In the genomic region with DNA sequence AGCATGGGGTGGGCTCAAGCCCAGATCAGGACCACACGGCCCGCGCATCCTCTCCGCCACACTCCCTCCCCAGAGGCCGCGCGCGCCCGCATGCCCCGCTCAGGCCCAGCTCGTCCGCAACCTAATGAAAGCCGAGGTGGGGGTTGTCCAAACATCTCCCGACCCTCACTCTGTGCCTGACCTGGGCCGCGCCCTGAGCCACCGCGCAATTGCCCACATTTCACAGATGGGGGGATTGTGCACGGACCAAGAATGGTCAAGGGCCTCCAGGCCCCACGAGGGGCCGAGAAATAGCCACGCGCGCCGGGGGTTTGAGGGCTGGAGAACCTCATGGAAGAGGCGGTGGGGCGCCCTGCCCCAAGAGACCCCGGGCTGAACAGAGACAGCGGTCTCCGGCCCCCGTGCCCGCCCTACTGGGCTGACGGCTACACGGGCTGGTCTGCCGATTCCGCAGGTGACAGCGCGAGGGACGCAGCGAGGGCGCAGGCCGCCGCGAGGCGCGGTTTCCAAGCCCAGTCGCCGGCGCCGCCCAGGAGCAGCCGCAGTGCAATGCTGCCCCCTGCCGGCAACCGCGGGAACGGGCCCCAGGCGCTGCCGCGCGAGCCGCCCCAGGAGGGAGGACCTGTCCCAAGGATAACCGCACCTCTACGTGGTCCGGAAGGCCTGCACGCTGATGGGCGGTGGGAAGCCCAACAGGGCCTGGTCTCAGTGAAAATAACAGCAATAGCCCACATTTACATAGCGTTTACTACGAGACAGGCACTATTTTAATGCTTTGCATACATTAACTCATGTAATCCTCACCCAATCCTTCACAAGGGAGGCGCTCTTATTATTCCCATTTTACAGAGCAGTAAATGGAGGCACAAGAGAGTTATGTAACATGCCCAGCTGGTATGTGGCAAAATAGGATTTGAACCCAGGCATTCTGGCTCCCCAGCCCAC, we compare ENCODE assay signal across 9 cellular contexts. TPM values are rescaled to one million over a fixed set of nuclear protein-coding genes. Genes with fewer than 3 reads are reported as not detected.
DNase-seq lines count a peak whose midpoint lies in the region; ATAC-seq and TF ChIP-seq lines count a peak whose summit lies in the region.
"Had no signal": no experiment of that assay in that cellular context is flagged by ENCODE, and none has a peak within 500 bp of the region (broad histone marks: within the 10 kb centered on the region; RNA-seq: fewer than 3 reads in every experiment).

No MANE protein-coding gene starts in this region.

- POLR2A ChIA-PET in CD4-positive, alpha-beta T cell (lab: Charles Lee) = no interaction called here

- intact Hi-C loops in CD4-positive, alpha-beta T cell (cut with DNase I, micrococcal nuclease) = loop anchor here (1.0 to 5.0 kb wide), 8 partner anchors 385 to 2000 kb away; no protein-coding TSS in a partner anchor
- intact Hi-C loops in esophagus squamous epithelium (cut with DNase I) = loop anchor here (10.0 kb wide), 1 partner anchor 382 kb away; no protein-coding TSS in a partner anchor

- no peaks in the 10 kb centered on the region for H3K4me1 Mint-ChIP-seq in CD4-positive, alpha-beta T cell (ENCODE audit: low read depth)
- no peaks in the 10 kb centered on the region for H3K4me1 Mint-ChIP-seq in nephron
- peaks cover 5% of the 10 kb centered on the region for H3K4me1 Mint-ChIP-seq in stimulated activated naive CD8-positive, alpha-beta T cell treated with anti-CD3 and anti-CD28 coated beads, Interleukin-15, amount 100 ng/mL, for 72 hours

- H3K27me3 ChIP-seq in CD4-positive, alpha-beta T cell (ENCODE audit: control insufficient read depth, insufficient read depth, low read length) = peaks cover 47% of the 10 kb centered on the region
- H3K27me3 ChIP-seq in NT2/D1 (ENCODE audit: insufficient read depth, insufficient read length) (peaks cover 15% of the 10 kb centered on the region), esophagus squamous epithelium (peaks cover 0 to 81% (median 0%) of the 10 kb centered on the region in 4 donors)

- no peaks in the 10 kb centered on the region for H3K9me3 ChIP-seq in CD4-positive, alpha-beta T cell (ENCODE audit: control insufficient read depth, low read length)
- no peaks in the 10 kb centered on the region for H3K9me3 ChIP-seq in NT2/D1 (ENCODE audit: insufficient read depth, low read length)
- no peaks in the 10 kb centered on the region for H3K9me3 ChIP-seq in esophagus squamous epithelium

- H3K4me3 ChIP-seq in NT2/D1 (ENCODE audit: insufficient read length, low read depth) (no peak overlapping the region), esophagus squamous epithelium (peak overlapping the region in 2 of 4 donors; percentile 30 to 57)

- H3K4me1 ChIP-seq in NT2/D1 (ENCODE audit: insufficient read depth, insufficient read length) = peaks cover 3% of the 10 kb centered on the region
- peaks cover 0 to 10% (median 4%) of the 10 kb centered on the region in 3 donors for H3K4me1 ChIP-seq in esophagus squamous epithelium

- peak; percentile 96 for TF ChIP-seq CTCF in CD4-positive, alpha-beta T cell (IDR thresholded peaks at IDR 0.05)
- TF ChIP-seq CTCF in esophagus squamous epithelium (IDR thresholded peaks at IDR 0.05) (peak; percentile 96 to 99 (median 98)), nephron (IDR thresholded peaks at IDR 0.05; ENCODE audit: unreplicated experiment in 3 of 3) (peak; percentile 99 to 100 (median 99))

- peak; percentile 97 for ATAC-seq in CD4-positive, alpha-beta T cell (ENCODE audit: poor library complexity)
- ATAC-seq in GM19043 (IDR thresholded peaks at IDR 0.05; ENCODE audit: low read depth, unreplicated experiment) (peak; percentile 90), HG03175 (IDR thresholded peaks at IDR 0.05; ENCODE audit: unreplicated experiment) (peak; percentile 94)
- ATAC-seq in stimulated activated naive CD8-positive, alpha-beta T cell treated with anti-CD3 and anti-CD28 coated beads, Interleukin-15, amount 100 ng/mL, for 72 hours = peak; percentile 86

- no peaks in the 10 kb centered on the region for H3K9me3 Mint-ChIP-seq in CD4-positive, alpha-beta T cell
- no peaks in the 10 kb centered on the region for H3K9me3 Mint-ChIP-seq in nephron
- H3K9me3 Mint-ChIP-seq in stimulated activated naive CD8-positive, alpha-beta T cell treated with anti-CD3 and anti-CD28 coated beads, Interleukin-15, amount 100 ng/mL, for 72 hours = no peaks in the 10 kb centered on the region

- H3K36me3 ChIP-seq in NT2/D1 (ENCODE audit: insufficient read depth, insufficient read length, low read length) = no peaks in the 10 kb centered on the region
- no peaks in the 10 kb centered on the region for H3K36me3 ChIP-seq in esophagus squamous epithelium

- TF ChIP-seq POLR2A in esophagus squamous epithelium (IDR thresholded peaks at IDR 0.05) = no peak

- peak; percentile 49 to 89 (median 76) for DNase-seq in CD4-positive, alpha-beta T cell
- DNase-seq in NT2/D1 (ENCODE audit: low read depth, low spot score) (no peak), activated T-cell treated with anti-CD3 and anti-CD28 coated beads for 4 hours (peak; percentile 78), esophagus squamous epithelium (lab: John Stamatoyannopoulos, UW) (no peak)
- peak; percentile 80 to 84 for DNase-seq in stimulated activated naive CD8-positive, alpha-beta T cell treated with anti-CD3 and anti-CD28 coated beads, Interleukin-15, amount 100 ng/mL, for 72 hours

- H3K27ac Mint-ChIP-seq in CD4-positive, alpha-beta T cell = no peak overlapping the region
- no peak overlapping the region for H3K27ac Mint-ChIP-seq in nephron
- H3K27ac Mint-ChIP-seq in stimulated activated naive CD8-positive, alpha-beta T cell treated with anti-CD3 and anti-CD28 coated beads, Interleukin-15, amount 100 ng/mL, for 72 hours = no peak overlapping the region
- H3K27ac Mint-ChIP-seq: activated naive CD8-positive, alpha-beta T cell had no signal

- CTCF ChIA-PET in CD4-positive, alpha-beta T cell (lab: Charles Lee) = interaction anchor here (1.1 to 2.0 kb wide), 3 partner anchors 23 to 1839 kb away, joined by 3 to 6 read pairs (median 4); no protein-coding TSS in a partner anchor

- no peaks in the 10 kb centered on the region for H3K36me3 Mint-ChIP-seq in CD4-positive, alpha-beta T cell (ENCODE audit: low read depth)
- H3K36me3 Mint-ChIP-seq in nephron (ENCODE audit: low read depth) = no peaks in the 10 kb centered on the region
- H3K36me3 Mint-ChIP-seq: activated naive CD8-positive, alpha-beta T cell had no signal

- no peak overlapping the region for H3K4me3 Mint-ChIP-seq in CD4-positive, alpha-beta T cell
- no peak overlapping the region for H3K4me3 Mint-ChIP-seq in nephron
- no peak overlapping the region for H3K4me3 Mint-ChIP-seq in stimulated activated naive CD8-positive, alpha-beta T cell treated with anti-CD3 and anti-CD28 coated beads, Interleukin-15, amount 100 ng/mL, for 72 hours
- H3K4me3 Mint-ChIP-seq: activated naive CD8-positive, alpha-beta T cell had no signal

- H3K9ac ChIP-seq in NT2/D1 (ENCODE audit: insufficient read length, low read depth) = peak overlapping the region; percentile 56

- H3K27me3 Mint-ChIP-seq in CD4-positive, alpha-beta T cell = peaks cover 66% of the 10 kb centered on the region
- H3K27me3 Mint-ChIP-seq in nephron (ENCODE audit: low read depth) = peaks cover 80% of the 10 kb centered on the region
- H3K27me3 Mint-ChIP-seq in stimulated activated naive CD8-positive, alpha-beta T cell treated with anti-CD3 and anti-CD28 coated beads, Interleukin-15, amount 100 ng/mL, for 72 hours = peaks cover 38% of the 10 kb centered on the region

- no peak overlapping the region for H3K27ac ChIP-seq in CD4-positive, alpha-beta T cell (ENCODE audit: low read depth, low read length)
- H3K27ac ChIP-seq in esophagus squamous epithelium = no peak overlapping the region

- WGBS in esophagus squamous epithelium, 2 donors = 17 to 45% methylated on average over 9 to 18 of the region's 68 CpGs

RNA-seq across cellular contexts. Expression of a gene that starts 10.5 kb away (rescaled TPM):
- total RNA-seq in CD4-positive, alpha-beta T cell = not detected
- 1 to 10 TPM in 1 of 4 donors, under 1 TPM in 3; 0.03 to 2.7 (median 0.49) TPM for total RNA-seq in esophagus squamous epithelium

Comparison
In these comparisons a context has a peak if more than half of its experiments do, and no peak if none do; other contexts are left out.
1. DNase-seq: peak in CD4-positive, alpha-beta T cell (10 of 10), activated T-cell treated with anti-CD3 and anti-CD28 coated beads for 4 hours (single experiment) and stimulated activated naive CD8-positive, alpha-beta T cell treated with anti-CD3 and anti-CD28 coated beads, Interleukin-15, amount 100 ng/mL, for 72 hours (2 of 2); none in NT2/D1 (single experiment) and esophagus squamous epithelium (single experiment).
2. Peak in every context shown above with its lines, with median percentiles within 50 percentile points of each other: ATAC-seq and CTCF ChIP-seq.